ENCODE assay signal across 1 cellular context in genomic region chr1:41622859-41623732, GRCh38.
A peak's percentile ranks its signal among the peaks of the same experiment; 100 is the strongest.
TF ChIP-seq lines count a peak whose summit lies in the region.

No MANE protein-coding gene starts in this region.

TF ChIP-seq in GM12878, 131 proteins besides CTCF, POLR2A, EP300 and RAD21 (continued from another document and continues in another):
- TF ChIP-seq PRDM15 (CRISPR knock-in tag; IDR thresholded peaks at IDR 0.05), result no peak
- no peak for TF ChIP-seq HDGF (IDR thresholded peaks at IDR 0.05)
- no peak for TF ChIP-seq ZNF384 (IDR thresholded peaks at IDR 0.05; ENCODE audit: borderline replicate concordance, low read depth, low read length)
- TF ChIP-seq E4F1 (IDR thresholded peaks at IDR 0.05; ENCODE audit: borderline replicate concordance, partially characterized antibody), result no peak
- TF ChIP-seq RUNX3 (IDR thresholded peaks at IDR 0.05; ENCODE audit: low read length), result peak; percentile 91
- no peak for TF ChIP-seq ZBTB4 (CRISPR knock-in tag; IDR thresholded peaks at IDR 0.05)
- peak; percentile 86 for TF ChIP-seq SMARCA5 (IDR thresholded peaks at IDR 0.05)
- TF ChIP-seq MEF2A (IDR thresholded peaks at IDR 0.05; ENCODE audit: insufficient read depth, low read depth, low read length), result peak; percentile 96
- no peak for TF ChIP-seq CBX3 (IDR thresholded peaks at IDR 0.05; ENCODE audit: borderline replicate concordance, low read depth)
- TF ChIP-seq E2F4 (IDR thresholded peaks at IDR 0.05; ENCODE audit: low read depth, low read length), result no peak
- no peak for TF ChIP-seq BRCA1 (IDR thresholded peaks at IDR 0.05; ENCODE audit: low read depth, low read length)
- peak; percentile 91 for TF ChIP-seq RELB (IDR thresholded peaks at IDR 0.05; ENCODE audit: low read depth)
- TF ChIP-seq KDM1A (IDR thresholded peaks at IDR 0.05; ENCODE audit: borderline replicate concordance), result no peak
- TF ChIP-seq IRF5 (IDR thresholded peaks at IDR 0.05; ENCODE audit: borderline replicate concordance), result no peak
- TF ChIP-seq CREM (IDR thresholded peaks at IDR 0.05; ENCODE audit: low read depth), result peak; percentile 61
- TF ChIP-seq SMAD1 (IDR thresholded peaks at IDR 0.05; ENCODE audit: low read depth, partially characterized antibody), result no peak
- no peak for TF ChIP-seq RBBP5 (conservative IDR thresholded peaks at IDR 0.05)
- TF ChIP-seq E2F8 (IDR thresholded peaks at IDR 0.05; ENCODE audit: low read depth, partially characterized antibody), result no peak
- TF ChIP-seq ESRRA (IDR thresholded peaks at IDR 0.05; ENCODE audit: low read length), result no peak
- 0 out of 2 replicates have a peak, but pooled peaks have one; percentile 4 for TF ChIP-seq CHD1 (IDR thresholded peaks at IDR 0.05; ENCODE audit: low read depth, low read length)
- TF ChIP-seq SRF (IDR thresholded peaks at IDR 0.05; ENCODE audit: low read depth in 2 of 2, low read length in 2 of 2), result no peak
- TF ChIP-seq PKNOX1 (IDR thresholded peaks at IDR 0.05), result no peak
- no peak for TF ChIP-seq NR2C1 (IDR thresholded peaks at IDR 0.05)
- TF ChIP-seq POLR2AphosphoS5 (IDR thresholded peaks at IDR 0.05; ENCODE audit: low read length), result no peak; the same call in 1 of the 2 replicates
- no peak for TF ChIP-seq ASH2L (IDR thresholded peaks at IDR 0.05; ENCODE audit: borderline replicate concordance, low read depth)
- 0 out of 2 replicates have a peak, but pooled peaks have one; percentile 63 for TF ChIP-seq STAT3 (IDR thresholded peaks at IDR 0.05; ENCODE audit: low read depth, low read length)
- no peak for TF ChIP-seq SMAD5 (IDR thresholded peaks at IDR 0.05; ENCODE audit: low read depth)
- 0 out of 2 replicates have a peak, but pooled peaks have one; percentile 22 for TF ChIP-seq YY1 (IDR thresholded peaks at IDR 0.05; ENCODE audit: low read depth, low read length)
- no peak for TF ChIP-seq TCF7 (IDR thresholded peaks at IDR 0.05; ENCODE audit: borderline replicate concordance)
- no peak for TF ChIP-seq HDAC6 (IDR thresholded peaks at IDR 0.05; ENCODE audit: unreplicated experiment)
- TF ChIP-seq IRF4 (IDR thresholded peaks at IDR 0.05; ENCODE audit: low read depth, low read length), result no peak
- TF ChIP-seq NR2C2 (IDR thresholded peaks at IDR 0.05; ENCODE audit: borderline replicate concordance, control insufficient read depth, insufficient read length, low read depth), result no peak
- TF ChIP-seq RAD51 (IDR thresholded peaks at IDR 0.05), result no peak
- no peak for TF ChIP-seq TARDBP (IDR thresholded peaks at IDR 0.05; ENCODE audit: borderline replicate concordance)
- TF ChIP-seq NFYA (IDR thresholded peaks at IDR 0.05; ENCODE audit: borderline replicate concordance, low read depth, low read length), result no peak
- TF ChIP-seq NR2F1 (conservative IDR thresholded peaks at IDR 0.05), result peak; percentile 65; the same call in 1 of the 2 replicates
- no peak for TF ChIP-seq SMC3 (IDR thresholded peaks at IDR 0.05; ENCODE audit: borderline replicate concordance, low read length)
- TF ChIP-seq SPI1 (IDR thresholded peaks at IDR 0.05; ENCODE audit: borderline replicate concordance, insufficient read depth, low read depth, low read length), result peak; percentile 55; the same call in 1 of the 2 replicates
- TF ChIP-seq FOXM1 (IDR thresholded peaks at IDR 0.05; ENCODE audit: low read depth, low read length), result peak; percentile 75; the same call in 1 of the 2 replicates
- no peak for TF ChIP-seq RB1 (IDR thresholded peaks at IDR 0.05; ENCODE audit: borderline replicate concordance)
- no peak for TF ChIP-seq GABPA (IDR thresholded peaks at IDR 0.05; ENCODE audit: low read depth)
- TF ChIP-seq SIN3A (IDR thresholded peaks at IDR 0.05; ENCODE audit: low read depth, low read length), result peak; percentile 64; the same call in 1 of the 2 replicates
- peak; percentile 63 for TF ChIP-seq FOXK2 (IDR thresholded peaks at IDR 0.05)
- peak; percentile 94 for TF ChIP-seq IKZF1 (conservative IDR thresholded peaks at IDR 0.05)
- peak; percentile 76 for TF ChIP-seq BCL3 (IDR thresholded peaks at IDR 0.05; ENCODE audit: borderline replicate concordance, insufficient read depth, low read depth, low read length, poor library complexity, severe bottlenecking)
